In genomic region chr14:55102141-55102547, GRCh38 we compare ENCODE assay signal across 1 cellular context.
A peak's percentile ranks its signal among the peaks of the same experiment; 100 is the strongest.
TF ChIP-seq lines count a peak whose summit lies in the region.

No MANE protein-coding gene starts in this region.

TF ChIP-seq in SK-N-SH, 30 proteins besides CTCF, POLR2A, EP300 and RAD21 (continued from another document):
- peak; percentile 87 for TF ChIP-seq NFIC (IDR thresholded peaks at IDR 0.05; ENCODE audit: borderline replicate concordance)
- TF ChIP-seq TEAD4 (IDR thresholded peaks at IDR 0.05; ENCODE audit: borderline replicate concordance, insufficient read depth), result peak; percentile 60; the same call in 1 of the 2 replicates
- TF ChIP-seq, protein P1, sequence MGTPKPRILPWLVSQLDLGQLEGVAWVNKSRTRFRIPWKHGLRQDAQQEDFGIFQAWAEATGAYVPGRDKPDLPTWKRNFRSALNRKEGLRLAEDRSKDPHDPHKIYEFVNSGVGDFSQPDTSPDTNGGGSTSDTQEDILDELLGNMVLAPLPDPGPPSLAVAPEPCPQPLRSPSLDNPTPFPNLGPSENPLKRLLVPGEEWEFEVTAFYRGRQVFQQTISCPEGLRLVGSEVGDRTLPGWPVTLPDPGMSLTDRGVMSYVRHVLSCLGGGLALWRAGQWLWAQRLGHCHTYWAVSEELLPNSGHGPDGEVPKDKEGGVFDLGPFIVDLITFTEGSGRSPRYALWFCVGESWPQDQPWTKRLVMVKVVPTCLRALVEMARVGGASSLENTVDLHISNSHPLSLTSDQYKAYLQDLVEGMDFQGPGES (IDR thresholded peaks at IDR 0.05; ENCODE audit: low read depth, low read length), result no peak
- peak; percentile 54 for TF ChIP-seq JUND (IDR thresholded peaks at IDR 0.05)
